26 cellular contexts compared by ENCODE assay signal in genomic region chr16:30084096-30084815, GRCh38. TPM values are rescaled to one million over a fixed set of nuclear protein-coding genes. Genes with fewer than 3 reads are reported as not detected.
DNase-seq lines count a peak whose midpoint lies in the region; ATAC-seq and TF ChIP-seq lines count a peak whose summit lies in the region.
"Had no signal": no experiment of that assay in that cellular context is flagged by ENCODE, and none has a peak within 500 bp of the region (broad histone marks: within the 10 kb centered on the region; RNA-seq: fewer than 3 reads in every experiment).

No MANE protein-coding gene starts in this region.

- H3K36me3 Mint-ChIP-seq in natural killer cell treated with Interleukin-12 subunit alpha and Interleukin-12 subunit beta and Interleukin-15 and Interleukin-18, amount 100 ng/mL, for 72 hours = peaks cover 6% of the 10 kb centered on the region
- no peaks in the 10 kb centered on the region for H3K36me3 Mint-ChIP-seq in natural killer cell
- peaks cover 53% of the 10 kb centered on the region for H3K36me3 Mint-ChIP-seq in activated T-helper 17 cell treated with anti-CD3 and anti-CD28 coated beads, Interleukin-2, amount 50 U/mL, for 72 hours (ENCODE audit: low read depth)

- TF ChIP-seq CTCF in natural killer cell (IDR thresholded peaks at IDR 0.05) (no peak), uterus (IDR thresholded peaks at IDR 0.05) (no peak)

- intact Hi-C loops in natural killer cell (cut with micrococcal nuclease) (no loop called here), uterus (cut with DNase I; ENCODE audit: low total_unique reads) (no loop called here)

- H3K9ac ChIP-seq in muscle layer of colon (ENCODE audit: low read length) = no peak overlapping the region
- H3K9ac ChIP-seq: BLaER1 had no signal

- H3K27me3 ChIP-seq in muscle layer of colon (ENCODE audit: control insufficient read depth in 1 of 2, insufficient read depth in 2 of 2, low read length in 2 of 2) (no peaks in the 10 kb centered on the region), uterus (no peaks in the 10 kb centered on the region)
- H3K27me3 ChIP-seq: BLaER1, pancreas, Peyer's patch, spleen had no signal

- H3K9me3 ChIP-seq in muscle layer of colon (ENCODE audit: low read length) = no peaks in the 10 kb centered on the region
- no peaks in the 10 kb centered on the region for H3K9me3 ChIP-seq in uterus
- H3K9me3 ChIP-seq: BLaER1, Caco-2, HAP-1, lower lobe of right lung, pancreas, Peyer's patch, spleen had no signal

- H3K4me3 ChIP-seq in muscle layer of colon (ENCODE audit: low read depth in 1 of 2, low read length in 2 of 2) = no peak overlapping the region
- H3K4me3 ChIP-seq in uterus = no peak overlapping the region
- H3K4me3 ChIP-seq: BLaER1, HAP-1, lower lobe of right lung, pancreas, Peyer's patch, spleen had no signal

- peak; percentile 13 to 18 for ATAC-seq in natural killer cell treated with Interleukin-12 subunit alpha and Interleukin-12 subunit beta and Interleukin-15 and Interleukin-18, amount 100 ng/mL, for 72 hours
- no peak for ATAC-seq in natural killer cell
- ATAC-seq in activated T-helper 17 cell treated with anti-CD3 and anti-CD28 coated beads, Interleukin-2, amount 50 U/mL, for 72 hours (replicated peaks) = peak; percentile 16
- ATAC-seq in HG02678 (IDR thresholded peaks at IDR 0.05; ENCODE audit: unreplicated experiment) = no peak
- ATAC-seq: activated T-cell treated with anti-CD3 and anti-CD28 coated beads, Interleukin-2, amount 50 U/mL, for 4 hours had no signal

- no peaks in the 10 kb centered on the region for H3K4me1 ChIP-seq in muscle layer of colon (ENCODE audit: insufficient read depth, low read length)
- no peaks in the 10 kb centered on the region for H3K4me1 ChIP-seq in uterus
- H3K4me1 ChIP-seq: Caco-2, HAP-1, lower lobe of right lung, Peyer's patch had no signal

- no peak overlapping the region for H3K27ac Mint-ChIP-seq in natural killer cell treated with Interleukin-12 subunit alpha and Interleukin-12 subunit beta and Interleukin-15 and Interleukin-18, amount 100 ng/mL, for 72 hours
- peak overlapping the region in 1 of 2 donors; percentile 49 for H3K27ac Mint-ChIP-seq in natural killer cell
- H3K27ac Mint-ChIP-seq in activated T-helper 17 cell treated with anti-CD3 and anti-CD28 coated beads, Interleukin-2, amount 50 U/mL, for 72 hours = peak overlapping the region; percentile 13
- H3K27ac Mint-ChIP-seq: nephron; T-helper 2 cell treated with Interferon-gamma antibody and Interleukin-4, amounts not matched to agents 5 μg/mL and 100 μg/mL, for 36 hours; type B pancreatic cell had no signal

- DNase-seq in natural killer cell treated with Interleukin-12 subunit alpha and Interleukin-12 subunit beta and Interleukin-15 and Interleukin-18, amount 100 ng/mL, for 72 hours (ENCODE audit: low spot score) = no peak
- no peak for DNase-seq in natural killer cell
- DNase-seq in uterus = no peak
- DNase-seq in NCI-H1694 (lab: John Stamatoyannopoulos, UW) = no peak
- DNase-seq: activated CD8-positive, alpha-beta memory T cell treated with anti-CD3 and anti-CD28 coated beads for 24 hours; activated naive CD4-positive, alpha-beta T cell treated with anti-CD3 and anti-CD28 coated beads, Interleukin-2, amount 50 U/mL, for 16 hours; activated T-cell treated with anti-CD3 and anti-CD28 coated beads, Interleukin-2, amount 50 U/mL, for 4 hours; Caco-2; DMS53; IMR-90; lower lobe of right lung; MV-4-11; NCI-H1436; NCI-H748 treated with DMSO at 0.1 percent for 48 hours; Peyer's patch; spleen; stimulated activated CD4-positive, alpha-beta T cell treated with anti-CD3 and anti-CD28 coated beads, Interleukin-4, amount 100 ng/mL, for 24 hours had no signal

- TF ChIP-seq POLR2A in uterus (IDR thresholded peaks at IDR 0.05) = no peak

- peaks cover 47% of the 10 kb centered on the region for H3K36me3 ChIP-seq in muscle layer of colon (ENCODE audit: insufficient read depth, low read length)
- no peaks in the 10 kb centered on the region for H3K36me3 ChIP-seq in uterus

- H3K9me3 Mint-ChIP-seq in natural killer cell treated with Interleukin-12 subunit alpha and Interleukin-12 subunit beta and Interleukin-15 and Interleukin-18, amount 100 ng/mL, for 72 hours = no peaks in the 10 kb centered on the region
- H3K9me3 Mint-ChIP-seq in natural killer cell = no peaks in the 10 kb centered on the region
- H3K9me3 Mint-ChIP-seq in activated T-helper 17 cell treated with anti-CD3 and anti-CD28 coated beads, Interleukin-2, amount 50 U/mL, for 72 hours = no peaks in the 10 kb centered on the region
- H3K9me3 Mint-ChIP-seq: activated T-cell treated with anti-CD3 and anti-CD28 coated beads, Interleukin-2, amount 50 U/mL, for 4 hours; nephron; T-helper 2 cell treated with Interferon-gamma antibody and Interleukin-4, amounts not matched to agents 5 μg/mL and 100 μg/mL, for 36 hours; type B pancreatic cell had no signal

- H3K4me3 Mint-ChIP-seq in natural killer cell treated with Interleukin-12 subunit alpha and Interleukin-12 subunit beta and Interleukin-15 and Interleukin-18, amount 100 ng/mL, for 72 hours = no peak overlapping the region
- H3K4me3 Mint-ChIP-seq in natural killer cell = no peak overlapping the region
- H3K4me3 Mint-ChIP-seq in activated T-helper 17 cell treated with anti-CD3 and anti-CD28 coated beads, Interleukin-2, amount 50 U/mL, for 72 hours = no peak overlapping the region
- H3K4me3 Mint-ChIP-seq: activated T-cell treated with anti-CD3 and anti-CD28 coated beads, Interleukin-2, amount 50 U/mL, for 4 hours; nephron; T-helper 2 cell treated with Interferon-gamma antibody and Interleukin-4, amounts not matched to agents 5 μg/mL and 100 μg/mL, for 36 hours; type B pancreatic cell had no signal

- H3K27me3 Mint-ChIP-seq in natural killer cell treated with Interleukin-12 subunit alpha and Interleukin-12 subunit beta and Interleukin-15 and Interleukin-18, amount 100 ng/mL, for 72 hours = no peaks in the 10 kb centered on the region
- H3K27me3 Mint-ChIP-seq in natural killer cell (ENCODE audit: low read depth in 2 of 2) = no peaks in the 10 kb centered on the region
- no peaks in the 10 kb centered on the region for H3K27me3 Mint-ChIP-seq in activated T-helper 17 cell treated with anti-CD3 and anti-CD28 coated beads, Interleukin-2, amount 50 U/mL, for 72 hours
- H3K27me3 Mint-ChIP-seq: type B pancreatic cell had no signal

- peaks cover 7 to 16% of the 10 kb centered on the region in 2 donors for H3K4me1 Mint-ChIP-seq in natural killer cell treated with Interleukin-12 subunit alpha and Interleukin-12 subunit beta and Interleukin-15 and Interleukin-18, amount 100 ng/mL, for 72 hours (ENCODE audit: low read depth in 2 of 2)
- peaks cover 0 to 19% of the 10 kb centered on the region in 2 donors for H3K4me1 Mint-ChIP-seq in natural killer cell
- H3K4me1 Mint-ChIP-seq in activated T-helper 17 cell treated with anti-CD3 and anti-CD28 coated beads, Interleukin-2, amount 50 U/mL, for 72 hours = no peaks in the 10 kb centered on the region

- H3K27ac ChIP-seq in muscle layer of colon (ENCODE audit: low read depth, low read length) = peak overlapping the region; percentile 22
- H3K27ac ChIP-seq in uterus = peak overlapping the region; percentile 34 to 56
- H3K27ac ChIP-seq: BLaER1, lower lobe of right lung, pancreas, Peyer's patch had no signal

RNA-seq across cellular contexts. Expression of gene TBX6, which starts 7.5 kb away (rescaled TPM):
- total RNA-seq in natural killer cell treated with Interleukin-12 subunit alpha and Interleukin-12 subunit beta and Interleukin-15 and Interleukin-18, amount 100 ng/mL, for 72 hours = under 1 TPM; 0.29 to 0.78 TPM
- 1 to 10 TPM in 1 of 3 donors, under 1 TPM in 2; 0.91 to 1.1 (median 0.98) TPM for total RNA-seq in natural killer cell
- total RNA-seq in activated T-helper 17 cell treated with anti-CD3 and anti-CD28 coated beads, Interleukin-2, amount 50 U/mL, for 72 hours = 1 to 10 TPM; 1.1 to 3.7 TPM
- 1 to 10 TPM in 1 of 4 donors, under 1 TPM in 1, not detected in 2; 0.21 to 1.3 TPM for total RNA-seq in uterus
- total RNA-seq: IMR-90 had no signal

RNA-seq across cellular contexts. Expression of gene PPP4C, which starts 8.5 kb away (rescaled TPM):
- 100 to 1,000 TPM; 144 to 148 TPM for total RNA-seq in natural killer cell treated with Interleukin-12 subunit alpha and Interleukin-12 subunit beta and Interleukin-15 and Interleukin-18, amount 100 ng/mL, for 72 hours
- total RNA-seq in natural killer cell (100 to 1,000 TPM; 119 to 132 (median 130) TPM), uterus (10 to 100 TPM; 15.6 to 78.5 (median 64.5) TPM)
- 100 to 1,000 TPM; 111 to 147 TPM for total RNA-seq in activated T-helper 17 cell treated with anti-CD3 and anti-CD28 coated beads, Interleukin-2, amount 50 U/mL, for 72 hours

RNA-seq across cellular contexts. Expression of gene YPEL3, which starts 11.8 kb away (rescaled TPM):
- 10 to 100 TPM; 21.1 to 25.8 TPM for total RNA-seq in natural killer cell treated with Interleukin-12 subunit alpha and Interleukin-12 subunit beta and Interleukin-15 and Interleukin-18, amount 100 ng/mL, for 72 hours
- total RNA-seq in natural killer cell (100 to 1,000 TPM; 148 to 177 (median 160) TPM), uterus (100 to 1,000 TPM in 1 of 4 donors, 10 to 100 TPM in 2, 1 to 10 TPM in 1; 9.2 to 158 (median 36.4) TPM)
- total RNA-seq in activated T-helper 17 cell treated with anti-CD3 and anti-CD28 coated beads, Interleukin-2, amount 50 U/mL, for 72 hours = 100 to 1,000 TPM in 1 of 2 donors, 10 to 100 TPM in 1; 34.7 to 107 TPM

RNA-seq across cellular contexts. Expression of gene ALDOA, which starts 18.7 kb away (rescaled TPM):
- total RNA-seq in natural killer cell treated with Interleukin-12 subunit alpha and Interleukin-12 subunit beta and Interleukin-15 and Interleukin-18, amount 100 ng/mL, for 72 hours = 1,000 to 10,000 TPM; 1,789 to 1,983 TPM
- total RNA-seq in natural killer cell (100 to 1,000 TPM; 412 to 544 (median 490) TPM), uterus (100 to 1,000 TPM; 175 to 905 (median 489) TPM)
- total RNA-seq in activated T-helper 17 cell treated with anti-CD3 and anti-CD28 coated beads, Interleukin-2, amount 50 U/mL, for 72 hours = 1,000 to 10,000 TPM; 2,200 to 3,862 TPM

RNA-seq across cellular contexts. Expression of gene GDPD3, which starts 29.1 kb away (rescaled TPM):
- 1 to 10 TPM; 1.6 to 5.6 TPM for total RNA-seq in natural killer cell treated with Interleukin-12 subunit alpha and Interleukin-12 subunit beta and Interleukin-15 and Interleukin-18, amount 100 ng/mL, for 72 hours
- 10 to 100 TPM in 1 of 3 donors, 1 to 10 TPM in 2; 5.3 to 14.7 (median 9.1) TPM for total RNA-seq in natural killer cell
- 10 to 100 TPM; 13.4 to 37.8 TPM for total RNA-seq in activated T-helper 17 cell treated with anti-CD3 and anti-CD28 coated beads, Interleukin-2, amount 50 U/mL, for 72 hours
- total RNA-seq in uterus = 10 to 100 TPM in 1 of 4 donors, 1 to 10 TPM in 2, not detected in 1; 1.4 to 16.7 (median 2.3) TPM

Comparison
In these comparisons a context has a peak if more than half of its experiments do, and no peak if none do; other contexts are left out.
1. ATAC-seq: peak in natural killer cell treated with Interleukin-12 subunit alpha and Interleukin-12 subunit beta and Interleukin-15 and Interleukin-18, amount 100 ng/mL, for 72 hours (2 of 2) and activated T-helper 17 cell treated with anti-CD3 and anti-CD28 coated beads, Interleukin-2, amount 50 U/mL, for 72 hours (single experiment); none in natural killer cell (0 of 3) and HG02678 (single experiment).